8 cellular contexts compared by ENCODE assay signal in the genomic region with DNA sequence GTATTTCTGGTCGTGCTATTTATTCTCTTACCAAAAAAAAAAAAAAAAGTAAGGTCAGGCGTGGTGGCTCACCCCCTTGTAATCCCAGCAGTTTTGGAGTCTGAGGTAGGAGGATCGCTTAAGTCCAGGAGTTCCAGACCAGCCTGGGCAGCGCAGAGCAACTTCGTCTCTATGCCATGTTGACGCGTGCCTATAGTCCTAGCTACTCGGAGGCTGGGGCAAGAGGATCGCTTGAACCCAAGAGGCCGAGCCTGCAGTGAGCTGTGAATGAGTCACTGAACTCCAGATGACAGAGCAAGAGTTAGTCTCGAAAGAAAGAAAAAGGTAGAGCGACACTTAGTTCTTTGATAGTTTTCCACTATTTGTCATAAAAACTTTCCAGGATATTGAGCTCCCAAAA. TPM values are rescaled to one million over a fixed set of nuclear protein-coding genes. Genes with fewer than 3 reads are reported as not detected.
A peak's percentile ranks its signal among the peaks of the same experiment; 100 is the strongest.
DNase-seq lines count a peak whose midpoint lies in the region; ATAC-seq, FAIRE-seq and TF ChIP-seq lines count a peak whose summit lies in the region.

No MANE protein-coding gene starts in this region.

- H3K79me1 ChIP-seq in H1 (ENCODE audit: low read depth, low read length), result peaks cover 8% of the 10 kb centered on the region

- no peak overlapping the region for H3K18ac ChIP-seq in H1 (ENCODE audit: extremely low read depth, low read length)

- TF ChIP-seq CTCF in DND-41 (IDR thresholded peaks at IDR 0.05; ENCODE audit: borderline replicate concordance, extremely low read depth, low read length, poor library complexity, severe bottlenecking), result no peak
- TF ChIP-seq CTCF in H1 (IDR thresholded peaks at IDR 0.05; ENCODE audit: control extremely low read depth in 1 of 3, insufficient read depth in 1 of 3, low read depth in 1 of 3, low read length in 3 of 3), result no peak
- TF ChIP-seq CTCF in gastrocnemius medialis (IDR thresholded peaks at IDR 0.05 in 4 of 5, conservative IDR thresholded peaks at IDR 0.05 in 1 of 5), result no peak

- H2BK20ac ChIP-seq in H1 (ENCODE audit: low read length), result no peak overlapping the region

- H4K91ac ChIP-seq in H1 (replicated peaks; ENCODE audit: insufficient read length, low read length), result no peak overlapping the region

- H3K4me1 ChIP-seq in DND-41 (ENCODE audit: insufficient read depth, low read length), result peaks cover 38% of the 10 kb centered on the region
- H3K4me1 ChIP-seq in H1 (replicated peaks in 1 of 4; ENCODE audit: control insufficient read depth in 3 of 4, insufficient read depth in 4 of 4, low read length in 3 of 4), result peaks cover 0 to 9% (median 7%) of the 10 kb centered on the region in 4 experiments; a peak in 5 of 7 replicates
- peaks cover 22 to 35% of the 10 kb centered on the region in 2 donors for H3K4me1 ChIP-seq in gastrocnemius medialis

- no peak overlapping the region for H2BK12ac ChIP-seq in H1 (ENCODE audit: low read depth, low read length)

- H4K20me1 ChIP-seq in DND-41 (ENCODE audit: insufficient read depth, low read length), result peaks cover 26% of the 10 kb centered on the region
- peaks cover 10 to 14% of the 10 kb centered on the region in 2 experiments for H4K20me1 ChIP-seq in H1 (replicated peaks in 1 of 2; ENCODE audit: control insufficient read depth in 1 of 2, insufficient read depth in 2 of 2, low read length in 2 of 2)

- no peak overlapping the region for H3K14ac ChIP-seq in H1 (ENCODE audit: insufficient read length)

- no peak overlapping the region for H2AK5ac ChIP-seq in H1 (ENCODE audit: low read depth, low read length)

- POLR2A ChIA-PET in H1 (lab: Charles Lee; ENCODE audit: partially characterized antibody), result interaction anchor here (0.5 to 1.1 kb wide), 7 partner anchors 8 to 184 kb away, joined by 3 to 6 read pairs (median 3); no protein-coding TSS in a partner anchor

- H3K79me2 ChIP-seq in DND-41 (ENCODE audit: insufficient read depth, low read length), result peaks cover 29% of the 10 kb centered on the region
- H3K79me2 ChIP-seq in H1 (ENCODE audit: control insufficient read depth in 1 of 2, insufficient read depth in 2 of 2, low read length in 2 of 2), result peaks cover 4 to 28% of the 10 kb centered on the region in 2 experiments; a peak in 3 of 4 replicates

- in situ Hi-C loops in gastrocnemius medialis (cut with MboI; ENCODE audit: low sequenced_read_pairs in 4 of 4), result loop anchor here in 1 of 4 donors (10.0 kb wide), 2 partner anchors 127 to 213 kb away; a partner anchor contains a TSS

- H2BK5ac ChIP-seq in H1 (ENCODE audit: low read depth, low read length), result no peak overlapping the region

- no peaks in the 10 kb centered on the region for H3K27me3 ChIP-seq in DND-41 (ENCODE audit: insufficient read depth, low read length, poor library complexity)
- no peaks in the 10 kb centered on the region for H3K27me3 ChIP-seq in H1 (replicated peaks in 1 of 4; ENCODE audit: control insufficient read depth in 3 of 4, extremely low read depth in 1 of 4, insufficient read depth in 3 of 4, low read length in 3 of 4)
- H3K27me3 ChIP-seq in gastrocnemius medialis, result no peaks in the 10 kb centered on the region

- peaks cover 14% of the 10 kb centered on the region for H3K23me2 ChIP-seq in H1 (ENCODE audit: low read depth, low read length)

- H4K8ac ChIP-seq in H1 (ENCODE audit: extremely low read depth, insufficient read depth, low read length), result no peak overlapping the region

- no peak for ATAC-seq in DND-41 (ENCODE audit: insufficient read depth, low read depth)
- ATAC-seq in gastrocnemius medialis, result no peak
- ATAC-seq in GM19455 (IDR thresholded peaks at IDR 0.05; ENCODE audit: unreplicated experiment), result no peak

- peak overlapping the region; percentile 85 for H2AFZ ChIP-seq in DND-41 (ENCODE audit: low read depth, low read length)
- peak overlapping the region; percentile 97; the same call in 1 of the 2 replicates for H2AFZ ChIP-seq in H1 (ENCODE audit: low read length)

- peak overlapping the region; percentile 89 for H3K9ac ChIP-seq in DND-41 (ENCODE audit: low read depth, low read length)
- no peak overlapping the region for H3K9ac ChIP-seq in SK-N-MC (ENCODE audit: insufficient read length)
- no peak overlapping the region for H3K9ac ChIP-seq in H1 (replicated peaks in 1 of 4; ENCODE audit: extremely low read depth in 1 of 4, low read depth in 3 of 4, low read length in 3 of 4)

- no peak overlapping the region for H3K56ac ChIP-seq in H1 (replicated peaks; ENCODE audit: insufficient read length, low read depth, low read length)

- no peak overlapping the region for H4K5ac ChIP-seq in H1 (ENCODE audit: insufficient read length, low read depth, low read length)

- WGBS in H1 (ENCODE audit: extremely low coverage in 1 of 2, insufficient coverage in 1 of 2, insufficient read length in 1 of 2, insufficient replicate concordance in 2 of 2, low coverage in 1 of 2, low lambda C conversion rate in 2 of 2, missing lambda C conversion rate in 1 of 2), 2 experiments, result 95% methylated on average over 11 of the region's 12 CpGs; no CpG with 5 or more reads in 1 of the 2 experiments

- no peak overlapping the region for H2BK120ac ChIP-seq in H1 (replicated peaks; ENCODE audit: low read depth, low read length)

- H2BK15ac ChIP-seq in H1 (ENCODE audit: low read length), result no peak overlapping the region

- FAIRE-seq in H1 (lab: Jason Lieb, UNC), result no peak

- H3K4me3 ChIP-seq in DND-41 (ENCODE audit: low read depth in 1 of 2, low read length in 2 of 2) (peak overlapping the region in 1 of 2 experiments; percentile 82; a peak in 2 of 4 replicates), SK-N-MC (peak overlapping the region; percentile 78), H1 (ENCODE audit: extremely low read depth in 1 of 4, insufficient read depth in 2 of 4, low read depth in 3 of 4, low read length in 4 of 4) (peak overlapping the region in 2 of 4 experiments; percentile 86 to 99; a peak in 3 of 8 replicates), gastrocnemius medialis (peak overlapping the region in 1 of 4 donors; percentile 84)

- H3K23ac ChIP-seq in H1 (ENCODE audit: insufficient read length), result no peak overlapping the region

- H3K4me2 ChIP-seq in DND-41 (ENCODE audit: insufficient read depth, low read length) (peak overlapping the region; percentile 77), H1 (ENCODE audit: insufficient read depth in 1 of 2, low read depth in 2 of 2, low read length in 2 of 2) (peak overlapping the region; percentile 83 to 90; a peak in 2 of 4 replicates)

- intact Hi-C loops in gastrocnemius medialis (cut with DNase I; ENCODE audit: low total_unique reads), result loop anchor here (2.0 to 10.0 kb wide), 3 partner anchors 85 to 487 kb away; a partner anchor contains a TSS

- no peak for TF ChIP-seq RAD21 in H1 (IDR thresholded peaks at IDR 0.05 in 1 of 2, conservative IDR thresholded peaks at IDR 0.05 in 1 of 2; ENCODE audit: low read depth in 2 of 2, low read length in 2 of 2)

- peak overlapping the region; percentile 99; the same call in 1 of the 2 replicates for H3K27ac ChIP-seq in DND-41 (ENCODE audit: low read length)
- no peak overlapping the region for H3K27ac ChIP-seq in SK-N-MC
- H3K27ac ChIP-seq in H1 (ENCODE audit: low read depth, low read length), result no peak overlapping the region
- H3K27ac ChIP-seq in gastrocnemius medialis, result peak overlapping the region in 3 of 4 donors; percentile 91 to 99 (median 95)

- no peak overlapping the region for H3K4ac ChIP-seq in H1 (replicated peaks; ENCODE audit: insufficient read length, low read depth, low read length)

- no peaks in the 10 kb centered on the region for H3K9me3 ChIP-seq in DND-41 (ENCODE audit: insufficient read depth, low read length, severe bottlenecking)
- H3K9me3 ChIP-seq in SK-N-MC (ENCODE audit: low read depth, low read length), result no peaks in the 10 kb centered on the region
- H3K9me3 ChIP-seq in H1 (ENCODE audit: insufficient read depth in 2 of 2, low read depth in 1 of 2, low read length in 1 of 2), result no peaks in the 10 kb centered on the region
- no peaks in the 10 kb centered on the region for H3K9me3 ChIP-seq in gastrocnemius medialis

- TF ChIP-seq EP300 in H1 (IDR thresholded peaks at IDR 0.05; ENCODE audit: borderline replicate concordance in 1 of 2, low read depth in 2 of 2, low read length in 2 of 2), result no peak

- H3K36me3 ChIP-seq in DND-41 (ENCODE audit: insufficient read depth, low read length) (no peaks in the 10 kb centered on the region; the same call in 1 of the 2 replicates), SK-N-MC (ENCODE audit: insufficient read depth, low read length) (no peaks in the 10 kb centered on the region), H1 (ENCODE audit: control insufficient read depth in 2 of 4, insufficient read depth in 4 of 4, low read length in 3 of 4) (no peaks in the 10 kb centered on the region), gastrocnemius medialis (no peaks in the 10 kb centered on the region)

- no peak for DNase-seq in DND-41
- DNase-seq in SK-N-MC (ENCODE audit: low read depth, low spot score), result no peak
- no peak for DNase-seq in H1 (ENCODE audit: low read depth in 1 of 2, low spot score in 2 of 2)
- no peak for DNase-seq in gastrocnemius medialis
- no peak for DNase-seq in NK-92 treated with Interleukin-12 subunit alpha and Interleukin-12 subunit beta, amount 100 ng/mL, for 24 hours (lab: John Stamatoyannopoulos, UW)
- DNase-seq in DMS153 treated with DMSO at 0.1 percent for 48 hours (lab: John Stamatoyannopoulos, UW; ENCODE audit: unreplicated experiment), result no peak
- no peak for DNase-seq in glomerular visceral epithelial cell (ENCODE audit: extremely low spot score)

- CTCF ChIA-PET in H1 (lab: Charles Lee; ENCODE audit: partially characterized antibody), result interaction anchor here (0.9 to 1.2 kb wide), 4 partner anchors 16 to 127 kb away, joined by 3 to 4 read pairs (median 4); a partner anchor contains a TSS

- TF ChIP-seq POLR2A in H1 (IDR thresholded peaks at IDR 0.05; ENCODE audit: control extremely low read depth in 1 of 2, low read depth in 2 of 2, low read length in 2 of 2), result no peak
- TF ChIP-seq POLR2A in gastrocnemius medialis (IDR thresholded peaks at IDR 0.05), result no peak

TF ChIP-seq in H1, 55 proteins besides CTCF, POLR2A, EP300 and RAD21 (continues in another document):
- no peak for TF ChIP-seq NRF1 (IDR thresholded peaks at IDR 0.05; ENCODE audit: low read depth, low read length)
- TF ChIP-seq TCF12 (IDR thresholded peaks at IDR 0.05; ENCODE audit: low read depth, low read length), result no peak
- no peak for TF ChIP-seq CREB1 (IDR thresholded peaks at IDR 0.05)
- TF ChIP-seq SIN3A (conservative IDR thresholded peaks at IDR 0.05 in 1 of 2, IDR thresholded peaks at IDR 0.05 in 1 of 2; ENCODE audit: low read depth in 1 of 2, low read length in 2 of 2), result no peak

RNA-seq across cellular contexts. Expression of a gene that starts 1.4 kb away (rescaled TPM):
- total RNA-seq in H1 (2021; fragmentation: NEBNext Ultra II Directional; extraction: Animal tissue kit (Norgen Biotek cat#: 25700)), result 14.3 and 15.7 TPM in 2 replicates
- polyA plus RNA-seq in H1 (2011; rRNA removed), result 3.1 and 4.2 TPM in 2 replicates
- 4.8 TPM for polyA plus RNA-seq in H1 (2011; cell fraction: cytosol; rRNA removed)
- polyA plus RNA-seq in H1 (2011; cell fraction: nucleus; rRNA removed), result 4.0 TPM
- 5.8 to 8.1 TPM (median 6.3 TPM) in 4 replicates for polyA plus RNA-seq in H1 (2012, experiment 1 of 2)
- polyA plus RNA-seq in H1 (2012, experiment 2 of 2), result 0.80 TPM
- polyA plus RNA-seq in H1 (2013, experiment 1 of 2), result 8.8 TPM
- 9.5 TPM for polyA plus RNA-seq in H1 (2013, experiment 2 of 2)
- polyA minus RNA-seq in H1 (2011; rRNA and poly(A)+ RNA removed), result 13.1 and 17.9 TPM in 2 replicates
- polyA minus RNA-seq in H1 (2011; cell fraction: cytosol; rRNA and poly(A)+ RNA removed), result 9.9 TPM
- polyA minus RNA-seq in H1 (2011; cell fraction: nucleus; rRNA and poly(A)+ RNA removed), result 11.6 TPM
- total RNA-seq in gastrocnemius medialis, result 10 to 100 TPM in 1 of 4 donors, 1 to 10 TPM in 3; 5.7 to 12.2 (median 7.0) TPM

Comparison
In these comparisons a context has a peak if more than half of its experiments do, and no peak if none do; other contexts are left out.
1. H3K27ac ChIP-seq: peak in DND-41 (single experiment) and gastrocnemius medialis (3 of 4); none in SK-N-MC (single experiment) and H1 (single experiment).